16 cellular contexts compared by ENCODE assay signal in the genomic region with DNA sequence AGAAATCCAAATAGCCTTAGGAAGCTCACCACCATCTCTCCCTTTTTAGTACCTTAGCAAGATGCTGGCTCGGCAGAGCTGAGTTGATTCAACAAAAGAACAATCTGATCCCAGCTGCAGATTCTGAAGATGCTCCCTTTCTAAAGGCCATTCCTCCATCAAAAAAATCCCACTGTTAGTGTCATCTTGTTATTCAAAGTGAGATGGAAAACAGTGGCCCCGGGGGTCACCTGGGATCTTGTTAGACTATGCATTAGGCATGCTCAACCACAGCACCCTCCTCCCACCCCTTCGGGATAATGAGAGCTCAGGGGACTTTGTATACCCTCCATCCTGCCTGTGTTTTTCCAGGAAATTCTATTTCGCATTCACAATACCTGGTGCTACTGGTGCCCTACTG. TPM values are rescaled to one million over a fixed set of nuclear protein-coding genes. Genes with fewer than 3 reads are reported as not detected.
DNase-seq lines count a peak whose midpoint lies in the region; ATAC-seq, FAIRE-seq and TF ChIP-seq lines count a peak whose summit lies in the region.
"Had no signal": no experiment of that assay in that cellular context is flagged by ENCODE, and none has a peak within 500 bp of the region (broad histone marks: within the 10 kb centered on the region; RNA-seq: fewer than 3 reads in every experiment).

No MANE protein-coding gene starts in this region.

- DNase-seq in activated T-cell treated with anti-CD3 and anti-CD28 coated beads, Interleukin-2, amount 50 U/mL, for 72 hours = no peak
- no peak for DNase-seq in activated T-cell treated with anti-CD3 and anti-CD28 coated beads, Interleukin-2, amount 50 U/mL, for 4 hours
- DNase-seq in NCI-H2227 (lab: John Stamatoyannopoulos, UW; ENCODE audit: unreplicated experiment) (peak; percentile 35), K562 (ENCODE audit: extremely low read depth in 1 of 4, low spot score in 3 of 4) (no peak), trophoblast cell (no peak), mesenteric fat pad (ENCODE audit: low spot score) (no peak), SJCRH30 (no peak), H4 (ENCODE audit: low spot score) (no peak)
- DNase-seq: activated effector memory CD4-positive, alpha-beta T cell treated with anti-CD3 and anti-CD28 coated beads, Interleukin-2, amount 50 U/mL, for 16 hours; effector memory CD4-positive, alpha-beta T cell; gastrocnemius medialis; NCI-H1694; NCI-H82; stimulated activated CD4-positive, alpha-beta T cell treated with anti-CD3 and anti-CD28 coated beads, Interleukin-2, amount 100 ng/mL, for 48 hours had no signal

- FAIRE-seq in K562 (lab: Jason Lieb, UNC) = no peak
- FAIRE-seq: bronchial epithelial cell had no signal

- BruUV-seq in K562 (replicated peaks; lab: Mats Ljungman, UMichigan) = no TSS peak

- no peak overlapping the region for H3K18ac ChIP-seq in trophoblast cell (ENCODE audit: low read length)

- no peak for TF ChIP-seq POLR2A in K562 (conservative IDR thresholded peaks at IDR 0.05)

- H2BK120ac ChIP-seq in trophoblast cell (ENCODE audit: insufficient read depth, low read length, poor library complexity) = no peak overlapping the region

- H3K36me3 ChIP-seq in K562 (ENCODE audit: control insufficient read depth, insufficient read depth, low read length) (peaks cover 57% of the 10 kb centered on the region), trophoblast cell (ENCODE audit: control insufficient read depth in 1 of 2, insufficient read depth in 2 of 2, low read length in 2 of 2) (peaks cover 8 to 12% of the 10 kb centered on the region in 2 experiments), SJCRH30 (peaks cover 50% of the 10 kb centered on the region)
- H3K36me3 ChIP-seq: gastrocnemius medialis, vagina had no signal

- H3K9ac ChIP-seq in K562 (ENCODE audit: insufficient read depth in 1 of 2, low read depth in 2 of 2, low read length in 2 of 2) (peak overlapping the region in 1 of 2 experiments; percentile 5; a peak in 1 of 4 replicates), trophoblast cell (ENCODE audit: low read length) (no peak overlapping the region)

- CTCF ChIA-PET in K562 (lab: Yijun Ruan, JAX; ENCODE audit: low intra/inter-chr PET ratio) = no interaction called here

- no peak overlapping the region for H4K91ac ChIP-seq in trophoblast cell (ENCODE audit: low read depth, low read length)

- POLR2A ChIA-PET in K562 (lab: Yijun Ruan, JAX) = interaction anchor here (0.5 to 2.7 kb wide), 8 partner anchors 11 to 327 kb away, joined by 3 to 16 read pairs (median 4); no protein-coding TSS in a partner anchor

- in situ Hi-C loops in K562 (cut with MboI) = no loop called here

- H3K79me2 ChIP-seq in K562 (ENCODE audit: control insufficient read depth, insufficient read depth, low read length) = peaks cover 71% of the 10 kb centered on the region
- H3K79me2 ChIP-seq in trophoblast cell (ENCODE audit: control insufficient read depth, insufficient read depth, low read length, poor library complexity) = peaks cover 12% of the 10 kb centered on the region

- H4K12ac ChIP-seq in trophoblast cell (ENCODE audit: low read depth, low read length) = no peak overlapping the region

- no peak overlapping the region for H2AFZ ChIP-seq in K562 (ENCODE audit: low read depth, low read length)
- H2AFZ ChIP-seq in trophoblast cell (ENCODE audit: insufficient read depth, low read length, poor library complexity) = no peak overlapping the region

- H3K9me3 ChIP-seq in K562 (replicated peaks; ENCODE audit: control insufficient read depth, insufficient read depth, low read depth, low read length) (no peaks in the 10 kb centered on the region; the same call in none of the 2 replicates), trophoblast cell (ENCODE audit: insufficient read depth, low read depth, low read length) (peaks cover 3% of the 10 kb centered on the region), SJCRH30 (replicated peaks) (no peaks in the 10 kb centered on the region)
- H3K9me3 ChIP-seq: gastrocnemius medialis, vagina had no signal

- H3K4me3 ChIP-seq in K562 (no peak overlapping the region), trophoblast cell (ENCODE audit: low read depth, low read length) (no peak overlapping the region), SJCRH30 (no peak overlapping the region)
- H3K4me3 ChIP-seq: gastrocnemius medialis, vagina had no signal

- peak overlapping the region; percentile 99 for H3K4me2 ChIP-seq in K562 (ENCODE audit: insufficient read depth, low read length)
- no peak overlapping the region for H3K4me2 ChIP-seq in trophoblast cell (ENCODE audit: low read length)

- no peak overlapping the region for H3K14ac ChIP-seq in trophoblast cell (ENCODE audit: low read length)

- peaks cover 2% of the 10 kb centered on the region for H3K9me1 ChIP-seq in K562 (ENCODE audit: control insufficient read depth, insufficient read depth, low read length)

- no peak overlapping the region for H4K8ac ChIP-seq in trophoblast cell (ENCODE audit: low read depth, low read length)

- no peaks in the 10 kb centered on the region for H3K27me3 ChIP-seq in K562 (ENCODE audit: control insufficient read depth in 2 of 2, insufficient read depth in 2 of 2, low read length in 2 of 2)
- no peaks in the 10 kb centered on the region for H3K27me3 ChIP-seq in trophoblast cell (ENCODE audit: insufficient read depth, low read length)
- H3K27me3 ChIP-seq in SJCRH30 = no peaks in the 10 kb centered on the region
- H3K27me3 ChIP-seq: gastrocnemius medialis, vagina had no signal

- no peak for TF ChIP-seq RAD21 in K562 (CRISPR knock-in tag; conservative IDR thresholded peaks at IDR 0.05 in 1 of 2, IDR thresholded peaks at IDR 0.05 in 1 of 2)

- peak overlapping the region; percentile 92 to 96 for H3K4me3 Mint-ChIP-seq in activated T-cell treated with anti-CD3 and anti-CD28 coated beads, Interleukin-2, amount 50 U/mL, for 72 hours
- no peak overlapping the region for H3K4me3 Mint-ChIP-seq in activated T-cell treated with anti-CD3 and anti-CD28 coated beads, Interleukin-2, amount 50 U/mL, for 4 hours

- H3K4me1 ChIP-seq in K562 (replicated peaks in 1 of 2; ENCODE audit: control insufficient read depth in 2 of 2, insufficient read depth in 2 of 2, low read length in 2 of 2) = peaks cover 31 to 34% of the 10 kb centered on the region in 2 experiments
- H3K4me1 ChIP-seq in trophoblast cell (ENCODE audit: control insufficient read depth in 1 of 2, insufficient read depth in 2 of 2, low read length in 2 of 2) = peaks cover 5 to 10% of the 10 kb centered on the region in 2 experiments
- peaks cover 5% of the 10 kb centered on the region for H3K4me1 ChIP-seq in SJCRH30

- no peaks in the 10 kb centered on the region for H3K9me3 Mint-ChIP-seq in activated T-cell treated with anti-CD3 and anti-CD28 coated beads, Interleukin-2, amount 50 U/mL, for 72 hours
- no peaks in the 10 kb centered on the region for H3K9me3 Mint-ChIP-seq in activated T-cell treated with anti-CD3 and anti-CD28 coated beads, Interleukin-2, amount 50 U/mL, for 4 hours

- WGBS in K562 (ENCODE audit: insufficient coverage, low coverage, missing lambda C conversion rate) = 79% methylated on average over 4 of the region's 4 CpGs
- WGBS in trophoblast cell (ENCODE audit: extremely low coverage, insufficient coverage, insufficient read length) = no CpG with 5 or more reads among the region's 4 CpGs

- no peak for ATAC-seq in activated T-cell treated with anti-CD3 and anti-CD28 coated beads, Interleukin-2, amount 50 U/mL, for 72 hours (replicated peaks in 1 of 2)
- ATAC-seq in activated T-cell treated with anti-CD3 and anti-CD28 coated beads, Interleukin-2, amount 50 U/mL, for 4 hours = no peak
- no peak for ATAC-seq in K562
- ATAC-seq: gastrocnemius medialis had no signal

- no peak for TF ChIP-seq CTCF in K562 (IDR thresholded peaks at IDR 0.05 in 2 of 3, conservative IDR thresholded peaks at IDR 0.05 in 1 of 3; ENCODE audit: insufficient read depth in 2 of 3, low read depth in 1 of 3, low read length in 3 of 3)

- H2BK5ac ChIP-seq in trophoblast cell (ENCODE audit: low read depth, low read length, poor library complexity) = no peak overlapping the region

- H3K23ac ChIP-seq in trophoblast cell (ENCODE audit: low read length) = no peak overlapping the region

- intact Hi-C loops in K562 (cut with micrococcal nuclease) = loop anchor here (5.0 kb wide), 1 partner anchor 40 kb away; no protein-coding TSS in a partner anchor

- H3K79me1 ChIP-seq in trophoblast cell (ENCODE audit: low read length) = peaks cover 10% of the 10 kb centered on the region

- no peak overlapping the region for H2BK12ac ChIP-seq in trophoblast cell (ENCODE audit: low read length)

- TF ChIP-seq EP300 in K562 (IDR thresholded peaks at IDR 0.05; ENCODE audit: low read length) = no peak

- H3K27ac ChIP-seq in K562 (ENCODE audit: extremely low read depth, low read depth, low read length) = no peak overlapping the region
- H3K27ac ChIP-seq in trophoblast cell (ENCODE audit: low read depth, low read length) = no peak overlapping the region
- H3K27ac ChIP-seq in SJCRH30 = no peak overlapping the region
- H3K27ac ChIP-seq: gastrocnemius medialis, vagina had no signal

- peaks cover 20 to 34% of the 10 kb centered on the region in 2 donors for H3K36me3 Mint-ChIP-seq in activated T-cell treated with anti-CD3 and anti-CD28 coated beads, Interleukin-2, amount 50 U/mL, for 72 hours (ENCODE audit: insufficient read depth in 2 of 2)
- peaks cover 4% of the 10 kb centered on the region for H3K36me3 Mint-ChIP-seq in activated T-cell treated with anti-CD3 and anti-CD28 coated beads, Interleukin-2, amount 50 U/mL, for 4 hours (ENCODE audit: insufficient read depth)

- peak overlapping the region; percentile 6 for H3K4ac ChIP-seq in trophoblast cell (ENCODE audit: low read depth, low read length)

- H3K27me3 Mint-ChIP-seq in activated T-cell treated with anti-CD3 and anti-CD28 coated beads, Interleukin-2, amount 50 U/mL, for 72 hours (ENCODE audit: low read depth) = no peaks in the 10 kb centered on the region
- H3K27me3 Mint-ChIP-seq in activated T-cell treated with anti-CD3 and anti-CD28 coated beads, Interleukin-2, amount 50 U/mL, for 4 hours (ENCODE audit: low read depth) = no peaks in the 10 kb centered on the region

- no peak overlapping the region for H3K27ac Mint-ChIP-seq in activated T-cell treated with anti-CD3 and anti-CD28 coated beads, Interleukin-2, amount 50 U/mL, for 72 hours

- peaks cover 52% of the 10 kb centered on the region for H3K4me1 Mint-ChIP-seq in activated T-cell treated with anti-CD3 and anti-CD28 coated beads, Interleukin-2, amount 50 U/mL, for 72 hours (ENCODE audit: low read depth)
- H3K4me1 Mint-ChIP-seq in activated T-cell treated with anti-CD3 and anti-CD28 coated beads, Interleukin-2, amount 50 U/mL, for 4 hours (ENCODE audit: low read depth) = peaks cover 21% of the 10 kb centered on the region

- H4K20me1 ChIP-seq in K562 (replicated peaks; ENCODE audit: control insufficient read depth, insufficient read depth, low read length) = 0 out of 2 replicates have a peak, but pooled peaks cover 3% of the 10 kb centered on the region

- no peak overlapping the region for H2AK5ac ChIP-seq in trophoblast cell (ENCODE audit: low read length)

RNA-seq across cellular contexts. Expression of gene NCAPG2, which starts 2.4 kb away (rescaled TPM):
- 100 to 1,000 TPM; 129 to 134 TPM for total RNA-seq in activated T-cell treated with anti-CD3 and anti-CD28 coated beads, Interleukin-2, amount 50 U/mL, for 72 hours
- total RNA-seq in activated T-cell treated with anti-CD3 and anti-CD28 coated beads, Interleukin-2, amount 50 U/mL, for 4 hours = 10 to 100 TPM; 19.7 to 26.2 (median 20.7) TPM
- 177 and 316 TPM in 2 replicates for total RNA-seq in K562 (2011; cell fraction: chromatin; rRNA removed; ENCODE audit: low replicate concordance)
- 101 and 122 TPM in 2 replicates for total RNA-seq in K562 (2011; cell fraction: nucleolus; rRNA removed)
- 178 and 208 TPM in 2 replicates for total RNA-seq in K562 (2011; cell fraction: nucleoplasm; rRNA removed)
- total RNA-seq in K562 (2014; rRNA removed) = 47.2 and 50.6 TPM in 2 replicates
- total RNA-seq in K562 (2014; rRNA removed; fragmentation: Illumina TruSeq; extraction: Trizol) = 75.9 and 83.0 TPM in 2 replicates
- 65.1 and 70.1 TPM in 2 replicates for total RNA-seq in K562 (2015; rRNA removed; fragmentation: Illumina TruSeq; extraction: Trizol)
- total RNA-seq in K562 (2021) = 103 and 127 TPM in 2 replicates
- 75.0 and 124 TPM in 2 replicates for polyA plus RNA-seq in K562 (2011; rRNA removed)
- 54.9 and 63.1 TPM in 2 replicates for polyA plus RNA-seq in K562 (2011; cell fraction: cytosol; rRNA removed)
- 114 and 154 TPM in 2 replicates for polyA plus RNA-seq in K562 (2011; cell fraction: nucleus; rRNA removed)
- polyA plus RNA-seq in K562 (2012) = 71.2 and 97.6 TPM in 2 replicates
- polyA plus RNA-seq in K562 (2014; fragmentation: Illumina TruSeq; extraction: Trizol) = 78.8 and 86.1 TPM in 2 replicates
- polyA plus RNA-seq in K562 (2014; fragmentation: Nextera tagmentation; extraction: Ambion mirVana) = 10 to 100 TPM; 21.5 to 97.7 TPM
- polyA plus RNA-seq in K562 (2014; rRNA removed) = 94.6 and 97.2 TPM in 2 replicates
- 201 and 283 TPM in 2 replicates for polyA minus RNA-seq in K562 (2011; rRNA and poly(A)+ RNA removed)
- 50.1 and 65.9 TPM in 2 replicates for polyA minus RNA-seq in K562 (2011; cell fraction: cytosol; rRNA and poly(A)+ RNA removed)
- polyA minus RNA-seq in K562 (2011; cell fraction: nucleus; rRNA and poly(A)+ RNA removed) = 111 and 112 TPM in 2 replicates
- polyA plus RNA-seq in trophoblast cell (2013) = 19.4 and 19.7 TPM in 2 replicates
- 4.7 TPM for total RNA-seq in mesenteric fat pad
- total RNA-seq in SJCRH30 (2014; rRNA removed; shearing (Covaris generic)) = 77.4 and 91.9 TPM in 2 replicates
- total RNA-seq in H4 (2014; rRNA removed; shearing (Covaris generic)) = 26.0 and 29.3 TPM in 2 replicates
